1 cellular context compared by ENCODE assay signal in the genomic region with DNA sequence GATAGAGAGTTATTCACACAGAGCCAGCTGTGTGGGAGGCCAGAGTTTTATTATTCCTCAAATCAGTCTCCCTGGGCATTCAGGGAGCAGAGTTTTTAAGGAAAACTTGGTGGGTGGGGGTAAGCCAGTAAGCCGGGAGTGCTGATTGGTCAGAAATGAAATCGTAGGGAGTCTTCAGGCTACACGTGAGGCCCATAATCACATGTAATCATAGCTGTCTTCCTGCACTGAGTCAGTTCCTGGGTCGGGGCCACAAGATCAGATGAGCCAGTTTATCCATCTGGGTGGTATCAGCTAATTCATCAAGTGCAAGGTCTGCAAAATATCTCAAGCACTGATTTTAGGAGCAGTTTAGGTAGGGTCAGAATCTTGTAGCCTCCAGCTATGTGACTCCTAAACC.
TF ChIP-seq lines count a peak whose summit lies in the region.

No MANE protein-coding gene starts in this region.

TF ChIP-seq in IMR-90, 13 proteins besides CTCF, POLR2A, EP300 and RAD21:
- no peak for TF ChIP-seq MAZ (IDR thresholded peaks at IDR 0.05; ENCODE audit: borderline replicate concordance, low read depth, low read length)
- peak; percentile 30; the same call in 1 of the 2 replicates for TF ChIP-seq BHLHE40 (IDR thresholded peaks at IDR 0.05; ENCODE audit: low read depth, low read length)
